In genomic region chr15:42548258-42549051, GRCh38 we compare ENCODE assay signal across 8 cellular contexts. TPM values are rescaled to one million over a fixed set of nuclear protein-coding genes. Genes with fewer than 3 reads are reported as not detected.
A peak's percentile ranks its signal among the peaks of the same experiment; 100 is the strongest.
DNase-seq lines count a peak whose midpoint lies in the region; ATAC-seq lines count a peak whose summit lies in the region.

Gene HAUS2, plus strand, starts transcription at chr15:42548838. Its CDS starts 35 bp downstream, at chr15:42548873.
Gene LRRC57, minus strand, starts transcription at chr15:42548793. Its CDS starts 359 bp downstream, at chr15:42548434.

- ATAC-seq in GM18909 (IDR thresholded peaks at IDR 0.05; ENCODE audit: poor library complexity, unreplicated experiment): peak; percentile 88
- ATAC-seq in HG03159 (IDR thresholded peaks at IDR 0.05; ENCODE audit: unreplicated experiment): peak; percentile 81
- peak; percentile 89 for ATAC-seq in activated CD4-positive, alpha-beta T cell treated with anti-CD3 and anti-CD28 coated beads for 36 hours

- peaks cover 23% of the 10 kb centered on the region for H3K36me3 Mint-ChIP-seq in activated CD4-positive, alpha-beta T cell treated with anti-CD3 and anti-CD28 coated beads for 36 hours (ENCODE audit: low read depth)

- peak; percentile 93 for DNase-seq in AG08395 (ENCODE audit: low spot score)
- peak; percentile 35 for DNase-seq in NCI-H446 treated with DMSO at 0.1 percent for 48 hours (lab: John Stamatoyannopoulos, UW)
- DNase-seq in activated CD4-positive, alpha-beta T cell treated with anti-CD3 and anti-CD28 coated beads for 36 hours: peak; percentile 93
- peak; percentile 88 for DNase-seq in kidney tubule cell (ENCODE audit: low spot score)
- peak; percentile 58 to 82 for DNase-seq in stimulated activated CD4-positive, alpha-beta T cell treated with anti-CD3 and anti-CD28 coated beads, Interleukin-1b, Interleukin-23, amount 100 ng/mL, for 1 hour (ENCODE audit: low read depth in 2 of 2)

- H3K27ac ChIP-seq in cingulate gyrus (ENCODE audit: low read depth, low read length): peak within 1 kb of the TSS; percentile 87

- no peaks in the 10 kb centered on the region for H3K27me3 Mint-ChIP-seq in activated CD4-positive, alpha-beta T cell treated with anti-CD3 and anti-CD28 coated beads for 36 hours

- H3K27ac Mint-ChIP-seq in activated CD4-positive, alpha-beta T cell treated with anti-CD3 and anti-CD28 coated beads for 36 hours: peak within 1 kb of the TSS; percentile 96

- intact Hi-C loops in activated CD4-positive, alpha-beta T cell treated with anti-CD3 and anti-CD28 coated beads for 36 hours (cut with DNase I, micrococcal nuclease): loop anchor here (1.0 to 10.0 kb wide), 8 partner anchors 27 to 376 kb away; partner anchors contain the start of genes STARD9 (in 2 of the 2), ZNF106 (in 2 of the 2), GANC (in 1 of the 2) and SNAP23 (in 1 of the 2)

- POLR2A ChIA-PET in activated CD4-positive, alpha-beta T cell treated with anti-CD3 and anti-CD28 coated beads for 36 hours (lab: Charles Lee): no interaction called here

- H3K4me1 Mint-ChIP-seq in activated CD4-positive, alpha-beta T cell treated with anti-CD3 and anti-CD28 coated beads for 36 hours: peaks cover 51% of the 10 kb centered on the region

- CTCF ChIA-PET in activated CD4-positive, alpha-beta T cell treated with anti-CD3 and anti-CD28 coated beads for 36 hours (lab: Charles Lee): interaction anchor here (1.0 to 1.7 kb wide), 4 partner anchors 9 to 269 kb away, joined by 3 to 6 read pairs (median 4); partner anchors contain the start of gene ZNF106

- H3K9me3 Mint-ChIP-seq in activated CD4-positive, alpha-beta T cell treated with anti-CD3 and anti-CD28 coated beads for 36 hours (ENCODE audit: low read depth): no peaks in the 10 kb centered on the region

- H3K4me3 Mint-ChIP-seq in activated CD4-positive, alpha-beta T cell treated with anti-CD3 and anti-CD28 coated beads for 36 hours: peak within 1 kb of the TSS; percentile 96

RNA-seq across cellular contexts. Expression of gene HAUS2, which starts in this region (rescaled TPM):
- 10 to 100 TPM; 46.1 to 55.1 TPM for total RNA-seq in activated CD4-positive, alpha-beta T cell treated with anti-CD3 and anti-CD28 coated beads for 36 hours

RNA-seq across cellular contexts. Expression of gene LRRC57, which starts in this region (rescaled TPM):
- 10 to 100 TPM; 14.8 to 15.2 TPM for total RNA-seq in activated CD4-positive, alpha-beta T cell treated with anti-CD3 and anti-CD28 coated beads for 36 hours

Comparison
In these comparisons a context has a peak if more than half of its experiments do, and no peak if none do; other contexts are left out.
1. Peak in every context shown above with its lines: DNase-seq, ATAC-seq and H3K27ac ChIP-seq.
2. DNase-seq: peak in every context shown above with its lines; median percentile 93 in AG08395; 93 in activated CD4-positive, alpha-beta T cell treated with anti-CD3 and anti-CD28 coated beads for 36 hours; 88 in kidney tubule cell; 70 in stimulated activated CD4-positive, alpha-beta T cell treated with anti-CD3 and anti-CD28 coated beads, Interleukin-1b, Interleukin-23, amount 100 ng/mL, for 1 hour; 35 in NCI-H446 treated with DMSO at 0.1 percent for 48 hours.